In the genomic region with DNA sequence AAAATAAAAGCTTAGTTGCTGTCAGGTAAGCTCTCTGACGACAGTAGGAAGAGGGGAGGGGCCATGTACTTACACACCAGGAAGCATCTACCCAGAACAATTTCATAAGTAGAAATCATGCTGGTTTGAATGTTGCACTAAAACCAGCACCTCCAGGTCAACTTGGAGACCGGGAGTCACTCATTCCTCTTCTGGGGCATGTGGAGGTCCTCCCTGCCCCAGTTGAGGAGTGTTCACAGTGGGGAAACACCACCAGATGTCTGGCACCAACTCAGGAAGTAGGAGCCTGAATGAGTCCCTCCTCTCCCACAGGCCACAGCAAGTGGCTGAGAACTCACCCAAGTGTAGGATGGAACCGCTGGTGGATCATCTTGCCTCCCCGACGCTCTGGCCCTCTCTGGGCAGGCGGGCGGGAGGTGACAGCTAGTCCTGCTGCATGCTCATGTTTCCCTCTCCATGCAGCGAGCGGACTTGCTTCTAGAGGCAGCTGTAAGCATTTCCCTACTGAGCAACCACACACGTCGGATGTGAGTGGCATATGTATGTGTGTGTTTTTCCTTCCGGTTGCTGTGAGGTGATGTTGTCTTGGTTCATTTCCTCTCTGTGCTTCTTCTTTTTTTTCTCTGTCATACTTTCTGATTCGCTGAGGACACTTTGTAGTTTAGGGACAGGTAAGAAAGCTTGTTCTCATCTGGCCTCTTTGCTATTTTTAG, we compare ENCODE assay signal across 8 cellular contexts.
A peak's percentile ranks its signal among the peaks of the same experiment; 100 is the strongest.
DNase-seq lines count a peak whose midpoint lies in the region; ATAC-seq, FAIRE-seq and TF ChIP-seq lines count a peak whose summit lies in the region.

No MANE protein-coding gene starts in this region.

- H3K4me3 ChIP-seq in SK-N-SH (ENCODE audit: low read depth in 2 of 2, low read length in 1 of 2), result no peak overlapping the region

- H4K20me1 ChIP-seq in SK-N-SH (ENCODE audit: insufficient read depth), result no peaks in the 10 kb centered on the region

- no peak for TF ChIP-seq RAD21 in SK-N-SH (IDR thresholded peaks at IDR 0.05; ENCODE audit: low read length)

- no peaks in the 10 kb centered on the region for H3K79me2 ChIP-seq in SK-N-SH (ENCODE audit: insufficient read depth)

- peak overlapping the region; percentile 96 for H3K27ac Mint-ChIP-seq in activated naive CD4-positive, alpha-beta T cell treated with anti-CD3 and anti-CD28 coated beads, Interleukin-2, amount 10 ng/mL, durations not matched to agents 7 days and 5 days
- peak overlapping the region; percentile 51 for H3K27ac Mint-ChIP-seq in neural crest cell (ENCODE audit: unreplicated experiment)

- no peaks in the 10 kb centered on the region; the same call in 1 of the 2 replicates for H3K9me3 ChIP-seq in SK-N-SH

- H3F3A ChIP-seq in SK-N-SH (replicated peaks; ENCODE audit: insufficient read depth), result no peaks in the 10 kb centered on the region

- no peak for FAIRE-seq in RCC 7860 (lab: Jason Lieb, UNC)

- H3K9me2 ChIP-seq in SK-N-SH, result no peaks in the 10 kb centered on the region

- ATAC-seq in GM18502 (IDR thresholded peaks at IDR 0.05; ENCODE audit: poor library complexity, unreplicated experiment) (peak; percentile 82), HG02840 (IDR thresholded peaks at IDR 0.05; ENCODE audit: low FRiP score, unreplicated experiment) (peak; percentile 68)

- CTCF ChIA-PET in activated naive CD4-positive, alpha-beta T cell treated with anti-CD3 and anti-CD28 coated beads, Interleukin-2, amount 10 ng/mL, durations not matched to agents 7 days and 5 days (lab: Charles Lee), result interaction anchor here (0.7 to 3.4 kb wide), 8 partner anchors 9 to 239 kb away, joined by 3 to 18 read pairs (median 3); no protein-coding TSS in a partner anchor
- CTCF ChIA-PET in SK-N-SH (lab: Yijun Ruan, JAX), result interaction anchor here (1.5 kb wide), 1 partner anchor 15 kb away, joined by 3 read pairs; no protein-coding TSS in a partner anchor

- peak; percentile 19 for DNase-seq in RCC 7860 (ENCODE audit: low spot score)
- peak; percentile 83 for DNase-seq in activated naive CD4-positive, alpha-beta T cell treated with anti-CD3 and anti-CD28 coated beads, Interleukin-2, amount 10 ng/mL, durations not matched to agents 7 days and 5 days
- DNase-seq in neural crest cell (ENCODE audit: low read depth, low spot score), result no peak
- no peak for DNase-seq in SK-N-SH
- DNase-seq in NCI-H1436 treated with DMSO at 0.1 percent for 48 hours (lab: John Stamatoyannopoulos, UW), result no peak
- DNase-seq in middle frontal gyrus (ENCODE audit: extremely low spot score, low spot score), result no peak

- H3K27me3 Mint-ChIP-seq in activated naive CD4-positive, alpha-beta T cell treated with anti-CD3 and anti-CD28 coated beads, Interleukin-2, amount 10 ng/mL, durations not matched to agents 7 days and 5 days, result peaks cover 8% of the 10 kb centered on the region
- H3K27me3 Mint-ChIP-seq in neural crest cell (ENCODE audit: low read depth), result no peaks in the 10 kb centered on the region

- no peak overlapping the region for H3K4me2 ChIP-seq in SK-N-SH

- H3K9ac ChIP-seq in SK-N-SH, result no peak overlapping the region

- H3K36me3 Mint-ChIP-seq in activated naive CD4-positive, alpha-beta T cell treated with anti-CD3 and anti-CD28 coated beads, Interleukin-2, amount 10 ng/mL, durations not matched to agents 7 days and 5 days, result peaks cover 43% of the 10 kb centered on the region
- H3K36me3 Mint-ChIP-seq in neural crest cell (ENCODE audit: low read depth), result peaks cover 3% of the 10 kb centered on the region

- 85% methylated on average over 12 of the region's 13 CpGs for WGBS in SK-N-SH (ENCODE audit: low lambda C conversion rate)

- TF ChIP-seq CTCF in neural crest cell (conservative IDR thresholded peaks at IDR 0.05) (no peak), SK-N-SH (IDR thresholded peaks at IDR 0.05) (no peak)

- no peak overlapping the region; a peak in 1 of 4 replicates for H3K27ac ChIP-seq in SK-N-SH (ENCODE audit: low read depth in 2 of 2, low read length in 1 of 2)

- no peak overlapping the region for H2AFZ ChIP-seq in SK-N-SH (ENCODE audit: low read depth)

- peaks cover 0 to 12% of the 10 kb centered on the region in 2 experiments; a peak in 1 of 4 replicates for H3K4me1 ChIP-seq in SK-N-SH (ENCODE audit: control insufficient read depth in 1 of 2, insufficient read depth in 2 of 2, low read depth in 1 of 2, low read length in 1 of 2)

- peak overlapping the region; percentile 86 for H3K4me3 Mint-ChIP-seq in activated naive CD4-positive, alpha-beta T cell treated with anti-CD3 and anti-CD28 coated beads, Interleukin-2, amount 10 ng/mL, durations not matched to agents 7 days and 5 days
- no peak overlapping the region for H3K4me3 Mint-ChIP-seq in neural crest cell

- H3K36me3 ChIP-seq in SK-N-SH (replicated peaks in 1 of 2; ENCODE audit: control insufficient read depth in 1 of 2, insufficient read depth in 2 of 2, low read length in 1 of 2), result no peaks in the 10 kb centered on the region

- TF ChIP-seq EP300 in SK-N-SH (IDR thresholded peaks at IDR 0.05; ENCODE audit: borderline replicate concordance in 1 of 2, low read depth in 1 of 2, low read length in 1 of 2), result no peak

- POLR2A ChIA-PET in SK-N-SH (lab: Yijun Ruan, JAX), result no interaction called here

- H3K9me3 Mint-ChIP-seq in activated naive CD4-positive, alpha-beta T cell treated with anti-CD3 and anti-CD28 coated beads, Interleukin-2, amount 10 ng/mL, durations not matched to agents 7 days and 5 days, result peaks cover 9% of the 10 kb centered on the region
- peaks cover 4% of the 10 kb centered on the region for H3K9me3 Mint-ChIP-seq in neural crest cell

- H3K4me1 Mint-ChIP-seq in activated naive CD4-positive, alpha-beta T cell treated with anti-CD3 and anti-CD28 coated beads, Interleukin-2, amount 10 ng/mL, durations not matched to agents 7 days and 5 days, result peaks cover 62% of the 10 kb centered on the region
- no peaks in the 10 kb centered on the region for H3K4me1 Mint-ChIP-seq in neural crest cell

- H3K27me3 ChIP-seq in SK-N-SH (ENCODE audit: insufficient read depth), result no peaks in the 10 kb centered on the region; the same call in 1 of the 2 replicates

TF ChIP-seq in SK-N-SH, 30 proteins besides CTCF, POLR2A, EP300 and RAD21 (continues in another document):
- TF ChIP-seq MEF2A (IDR thresholded peaks at IDR 0.05; ENCODE audit: borderline replicate concordance, low read depth) (no peak), NRF1 (IDR thresholded peaks at IDR 0.05; ENCODE audit: low read depth, low read length) (no peak), GATA2 (CRISPR knock-in tag; IDR thresholded peaks at IDR 0.05) (no peak), FOSL2 (IDR thresholded peaks at IDR 0.05; ENCODE audit: borderline replicate concordance, low read depth) (no peak), GABPA (IDR thresholded peaks at IDR 0.05; ENCODE audit: low read depth) (no peak), TCF12 (IDR thresholded peaks at IDR 0.05) (no peak), YY1 (IDR thresholded peaks at IDR 0.05; ENCODE audit: low read depth) (no peak), JUND (IDR thresholded peaks at IDR 0.05) (no peak), NFIC (IDR thresholded peaks at IDR 0.05; ENCODE audit: borderline replicate concordance) (no peak), MXI1 (IDR thresholded peaks at IDR 0.05; ENCODE audit: low read depth, low read length) (no peak)
- TF ChIP-seq, protein P1, sequence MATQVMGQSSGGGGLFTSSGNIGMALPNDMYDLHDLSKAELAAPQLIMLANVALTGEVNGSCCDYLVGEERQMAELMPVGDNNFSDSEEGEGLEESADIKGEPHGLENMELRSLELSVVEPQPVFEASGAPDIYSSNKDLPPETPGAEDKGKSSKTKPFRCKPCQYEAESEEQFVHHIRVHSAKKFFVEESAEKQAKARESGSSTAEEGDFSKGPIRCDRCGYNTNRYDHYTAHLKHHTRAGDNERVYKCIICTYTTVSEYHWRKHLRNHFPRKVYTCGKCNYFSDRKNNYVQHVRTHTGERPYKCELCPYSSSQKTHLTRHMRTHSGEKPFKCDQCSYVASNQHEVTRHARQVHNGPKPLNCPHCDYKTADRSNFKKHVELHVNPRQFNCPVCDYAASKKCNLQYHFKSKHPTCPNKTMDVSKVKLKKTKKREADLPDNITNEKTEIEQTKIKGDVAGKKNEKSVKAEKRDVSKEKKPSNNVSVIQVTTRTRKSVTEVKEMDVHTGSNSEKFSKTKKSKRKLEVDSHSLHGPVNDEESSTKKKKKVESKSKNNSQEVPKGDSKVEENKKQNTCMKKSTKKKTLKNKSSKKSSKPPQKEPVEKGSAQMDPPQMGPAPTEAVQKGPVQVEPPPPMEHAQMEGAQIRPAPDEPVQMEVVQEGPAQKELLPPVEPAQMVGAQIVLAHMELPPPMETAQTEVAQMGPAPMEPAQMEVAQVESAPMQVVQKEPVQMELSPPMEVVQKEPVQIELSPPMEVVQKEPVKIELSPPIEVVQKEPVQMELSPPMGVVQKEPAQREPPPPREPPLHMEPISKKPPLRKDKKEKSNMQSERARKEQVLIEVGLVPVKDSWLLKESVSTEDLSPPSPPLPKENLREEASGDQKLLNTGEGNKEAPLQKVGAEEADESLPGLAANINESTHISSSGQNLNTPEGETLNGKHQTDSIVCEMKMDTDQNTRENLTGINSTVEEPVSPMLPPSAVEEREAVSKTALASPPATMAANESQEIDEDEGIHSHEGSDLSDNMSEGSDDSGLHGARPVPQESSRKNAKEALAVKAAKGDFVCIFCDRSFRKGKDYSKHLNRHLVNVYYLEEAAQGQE (IDR thresholded peaks at IDR 0.05; ENCODE audit: low read depth, low read length), result no peak
- TF ChIP-seq, protein P2, sequence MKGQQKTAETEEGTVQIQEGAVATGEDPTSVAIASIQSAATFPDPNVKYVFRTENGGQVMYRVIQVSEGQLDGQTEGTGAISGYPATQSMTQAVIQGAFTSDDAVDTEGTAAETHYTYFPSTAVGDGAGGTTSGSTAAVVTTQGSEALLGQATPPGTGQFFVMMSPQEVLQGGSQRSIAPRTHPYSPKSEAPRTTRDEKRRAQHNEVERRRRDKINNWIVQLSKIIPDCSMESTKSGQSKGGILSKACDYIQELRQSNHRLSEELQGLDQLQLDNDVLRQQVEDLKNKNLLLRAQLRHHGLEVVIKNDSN (IDR thresholded peaks at IDR 0.05; ENCODE audit: borderline replicate concordance, low read depth), result no peak
- TF ChIP-seq, protein P3, sequence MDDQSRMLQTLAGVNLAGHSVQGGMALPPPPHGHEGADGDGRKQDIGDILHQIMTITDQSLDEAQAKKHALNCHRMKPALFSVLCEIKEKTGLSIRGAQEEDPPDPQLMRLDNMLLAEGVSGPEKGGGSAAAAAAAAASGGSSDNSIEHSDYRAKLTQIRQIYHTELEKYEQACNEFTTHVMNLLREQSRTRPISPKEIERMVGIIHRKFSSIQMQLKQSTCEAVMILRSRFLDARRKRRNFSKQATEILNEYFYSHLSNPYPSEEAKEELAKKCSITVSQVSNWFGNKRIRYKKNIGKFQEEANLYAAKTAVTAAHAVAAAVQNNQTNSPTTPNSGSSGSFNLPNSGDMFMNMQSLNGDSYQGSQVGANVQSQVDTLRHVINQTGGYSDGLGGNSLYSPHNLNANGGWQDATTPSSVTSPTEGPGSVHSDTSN (IDR thresholded peaks at IDR 0.05), result no peak

Comparison
In these comparisons a context has a peak if more than half of its experiments do, and no peak if none do; other contexts are left out.
1. DNase-seq: peak in RCC 7860 (single experiment) and activated naive CD4-positive, alpha-beta T cell treated with anti-CD3 and anti-CD28 coated beads, Interleukin-2, amount 10 ng/mL, durations not matched to agents 7 days and 5 days (single experiment); none in neural crest cell (single experiment), SK-N-SH (single experiment), NCI-H1436 treated with DMSO at 0.1 percent for 48 hours (single experiment) and middle frontal gyrus (single experiment).